ENCODE assay signal across 7 cellular contexts in genomic region chr1:166876540-166876838, GRCh38. TPM values are rescaled to one million over a fixed set of nuclear protein-coding genes. Genes with fewer than 3 reads are reported as not detected.
DNase-seq lines count a peak whose midpoint lies in the region; ATAC-seq and TF ChIP-seq lines count a peak whose summit lies in the region.

No MANE protein-coding gene starts in this region.

- no peak overlapping the region for H3K14ac ChIP-seq in trophoblast cell (ENCODE audit: low read length)

- no peaks in the 10 kb centered on the region for H3K36me3 ChIP-seq in colonic mucosa
- H3K36me3 ChIP-seq in trophoblast cell (ENCODE audit: control insufficient read depth in 1 of 2, insufficient read depth in 2 of 2, low read length in 2 of 2), result no peaks in the 10 kb centered on the region

- no peaks in the 10 kb centered on the region for H3K27me3 ChIP-seq in colonic mucosa
- no peaks in the 10 kb centered on the region for H3K27me3 ChIP-seq in trophoblast cell (ENCODE audit: insufficient read depth, low read length)

- H4K91ac ChIP-seq in trophoblast cell (ENCODE audit: low read depth, low read length), result no peak overlapping the region

- H3K4me1 ChIP-seq in colonic mucosa (peaks cover 6% of the 10 kb centered on the region), trophoblast cell (ENCODE audit: control insufficient read depth in 1 of 2, insufficient read depth in 2 of 2, low read length in 2 of 2) (peaks cover 2 to 3% of the 10 kb centered on the region in 2 experiments)

- peaks cover 8% of the 10 kb centered on the region for H3K79me2 ChIP-seq in trophoblast cell (ENCODE audit: control insufficient read depth, insufficient read depth, low read length, poor library complexity)

- H3K18ac ChIP-seq in trophoblast cell (ENCODE audit: low read length), result no peak overlapping the region

- H2BK5ac ChIP-seq in trophoblast cell (ENCODE audit: low read depth, low read length, poor library complexity), result no peak overlapping the region

- in situ Hi-C loops in ACHN (cut with HindIII; ENCODE audit: low pct_ligation_motif_present, low pct_unique_long_range_greater_than_20kb, low sequenced_read_pairs), result no loop called here

- peaks cover 9% of the 10 kb centered on the region for H3K79me1 ChIP-seq in trophoblast cell (ENCODE audit: low read length)

- no peaks in the 10 kb centered on the region for H3K9me3 ChIP-seq in colonic mucosa
- H3K9me3 ChIP-seq in trophoblast cell (ENCODE audit: insufficient read depth, low read depth, low read length), result no peaks in the 10 kb centered on the region

- no peak overlapping the region for H3K4ac ChIP-seq in trophoblast cell (ENCODE audit: low read depth, low read length)

- H3K4me2 ChIP-seq in trophoblast cell (ENCODE audit: low read length), result peak overlapping the region; percentile 62

- H3K4me3 ChIP-seq in colonic mucosa, result peak overlapping the region; percentile 79
- no peak overlapping the region for H3K4me3 ChIP-seq in trophoblast cell (ENCODE audit: low read depth, low read length)

- no peak overlapping the region for H2AFZ ChIP-seq in trophoblast cell (ENCODE audit: insufficient read depth, low read length, poor library complexity)

- ATAC-seq in GM19467 (IDR thresholded peaks at IDR 0.05; ENCODE audit: unreplicated experiment), result peak; percentile 2
- ATAC-seq in HG03521 (IDR thresholded peaks at IDR 0.05; ENCODE audit: unreplicated experiment), result peak; percentile 0
- no peak for ATAC-seq in HG03439 (IDR thresholded peaks at IDR 0.05; ENCODE audit: unreplicated experiment)

- no peak overlapping the region for H2AK5ac ChIP-seq in trophoblast cell (ENCODE audit: low read length)

- intact Hi-C loops in colonic mucosa (cut with DNase I), result no loop called here

- WGBS in trophoblast cell (ENCODE audit: extremely low coverage, insufficient coverage, insufficient read length), result no CpG with 5 or more reads among the region's 7 CpGs

- no peak overlapping the region for H4K12ac ChIP-seq in trophoblast cell (ENCODE audit: low read depth, low read length)

- no peak overlapping the region for H2BK12ac ChIP-seq in trophoblast cell (ENCODE audit: low read length)

- no peak overlapping the region for H4K8ac ChIP-seq in trophoblast cell (ENCODE audit: low read depth, low read length)

- H3K23ac ChIP-seq in trophoblast cell (ENCODE audit: low read length), result no peak overlapping the region

- peak overlapping the region; percentile 95 for H3K27ac ChIP-seq in colonic mucosa
- no peak overlapping the region for H3K27ac ChIP-seq in trophoblast cell (ENCODE audit: low read depth, low read length)

- DNase-seq in colonic mucosa, result no peak
- DNase-seq in trophoblast cell, result no peak
- DNase-seq in AG08395 (ENCODE audit: low spot score), result no peak
- no peak for DNase-seq in ACHN

- H3K9ac ChIP-seq in colonic mucosa (ENCODE audit: low read depth in 2 of 2, low read length in 2 of 2) (no peak overlapping the region), trophoblast cell (ENCODE audit: low read length) (no peak overlapping the region)

- no peak for TF ChIP-seq CTCF in colonic mucosa (IDR thresholded peaks at IDR 0.05)

- no peak overlapping the region for H2BK120ac ChIP-seq in trophoblast cell (ENCODE audit: insufficient read depth, low read length, poor library complexity)

RNA-seq across cellular contexts. Expression of gene TADA1, which starts 0.4 kb away (rescaled TPM):
- total RNA-seq in colonic mucosa, result 10 to 100 TPM; 10.1 to 12.1 TPM
- 10.9 and 11.5 TPM in 2 replicates for polyA plus RNA-seq in trophoblast cell (2013)

RNA-seq across cellular contexts. Expression of gene POGK, which starts 37.2 kb away (rescaled TPM):
- 10 to 100 TPM; 31.4 to 34.9 TPM for total RNA-seq in colonic mucosa
- polyA plus RNA-seq in trophoblast cell (2013), result 18.7 and 19.8 TPM in 2 replicates
